ENCODE assay signal across 1 cellular context in genomic region chr5:44001675-44002380, GRCh38.
TF ChIP-seq lines count a peak whose summit lies in the region.

No MANE protein-coding gene starts in this region.

TF ChIP-seq in HCT116, 20 proteins besides CTCF, POLR2A, EP300 and RAD21 (continued from another document):
- TF ChIP-seq REST (IDR thresholded peaks at IDR 0.05; ENCODE audit: low read depth) (no peak), JUND (IDR thresholded peaks at IDR 0.05) (no peak), EZH2phosphoT487 (IDR thresholded peaks at IDR 0.05; ENCODE audit: borderline replicate concordance) (no peak), ZNF274 (IDR thresholded peaks at IDR 0.05; ENCODE audit: low read depth, low read length) (no peak), TCF7L2 (IDR thresholded peaks at IDR 0.05; ENCODE audit: borderline replicate concordance, extremely low read depth, insufficient read depth, insufficient read length) (no peak), YY1 (IDR thresholded peaks at IDR 0.05; ENCODE audit: extremely low read depth, insufficient replicate concordance, low read depth, low read length) (no peak), ZBTB33 (IDR thresholded peaks at IDR 0.05; ENCODE audit: extremely low read depth, insufficient replicate concordance, low read length) (no peak), ELF1 (IDR thresholded peaks at IDR 0.05; ENCODE audit: borderline replicate concordance, low read depth) (no peak), MAX (IDR thresholded peaks at IDR 0.05) (no peak), FOSL1 (IDR thresholded peaks at IDR 0.05; ENCODE audit: low read depth) (no peak)
